15 cellular contexts compared by ENCODE assay signal in genomic region chr12:89575405-89575804, GRCh38.
"Had no signal": no experiment of that assay in that cellular context is flagged by ENCODE, and none has a peak within 500 bp of the region (broad histone marks: within the 10 kb centered on the region; RNA-seq: fewer than 3 reads in every experiment).

No MANE protein-coding gene starts in this region.

- H3K4me1 Mint-ChIP-seq: activated naive CD8-positive, alpha-beta T cell treated with anti-CD3 and anti-CD28 coated beads, Interleukin-2, amount 10 ng/mL, durations not matched to agents 7 days and 5 days had no signal

- H3K27ac Mint-ChIP-seq: activated CD4-positive, alpha-beta memory T cell treated with anti-CD3 and anti-CD28 coated beads, Interleukin-2, amount 10 ng/mL, durations not matched to agents 7 days and 5 days; activated naive CD8-positive, alpha-beta T cell treated with anti-CD3 and anti-CD28 coated beads, Interleukin-2, amount 10 ng/mL, durations not matched to agents 7 days and 5 days; stimulated activated memory B cell treated with anti-CD40 and anti-IgM and Interleukin-4, amounts not matched to agents 10 μg/mL and 1 μg/mL and 100 μg/mL, for 72 hours had no signal

- H3K9me3 Mint-ChIP-seq: activated CD4-positive, alpha-beta memory T cell treated with anti-CD3 and anti-CD28 coated beads, Interleukin-2, amount 10 ng/mL, durations not matched to agents 7 days and 5 days; activated naive CD8-positive, alpha-beta T cell treated with anti-CD3 and anti-CD28 coated beads, Interleukin-2, amount 10 ng/mL, durations not matched to agents 7 days and 5 days; nephron progenitor cell; stimulated activated memory B cell treated with anti-CD40 and anti-IgM and Interleukin-4, amounts not matched to agents 10 μg/mL and 1 μg/mL and 100 μg/mL, for 72 hours had no signal

- H3K9me3 ChIP-seq: esophagus muscularis mucosa, spleen, transverse colon had no signal

- H3K4me3 ChIP-seq: esophagus muscularis mucosa, spleen, transverse colon had no signal

- H3K36me3 ChIP-seq: esophagus muscularis mucosa, spleen, transverse colon had no signal

- FAIRE-seq: islet of Langerhans had no signal

- H3K36me3 Mint-ChIP-seq: activated naive CD8-positive, alpha-beta T cell treated with anti-CD3 and anti-CD28 coated beads, Interleukin-2, amount 10 ng/mL, durations not matched to agents 7 days and 5 days; stimulated activated memory B cell treated with anti-CD40 and anti-IgM and Interleukin-4, amounts not matched to agents 10 μg/mL and 1 μg/mL and 100 μg/mL, for 72 hours had no signal

- H3K27me3 ChIP-seq: esophagus muscularis mucosa, foreskin keratinocyte, spleen, transverse colon had no signal

- H3K4me1 ChIP-seq: transverse colon had no signal

- H3K27ac ChIP-seq: esophagus muscularis mucosa, foreskin keratinocyte, transverse colon had no signal

- DNase-seq: activated CD4-positive, alpha-beta memory T cell treated with anti-CD3 and anti-CD28 coated beads, Interleukin-2, amount 10 ng/mL, durations not matched to agents 7 days and 5 days; activated CD4-positive, alpha-beta T cell treated with anti-CD3 and anti-CD28 coated beads for 1 hour; activated gamma-delta T cell treated with Interleukin-2 at 50 U/mL for 16 hours; activated naive CD8-positive, alpha-beta T cell treated with anti-CD3 and anti-CD28 coated beads, Interleukin-2, amount 10 ng/mL, durations not matched to agents 7 days and 5 days; activated T-cell treated with anti-CD3 and anti-CD28 coated beads, Interleukin-2, amount 50 U/mL, for 48 hours; aorta; foreskin keratinocyte; nephron progenitor cell; spleen; stimulated activated CD4-positive, alpha-beta T cell treated with anti-CD3 and anti-CD28 coated beads, Interleukin-1b, Interleukin-23, amount 100 ng/mL, for 48 hours; T-helper 9 cell; transverse colon had no signal

- H3K4me3 Mint-ChIP-seq: activated CD4-positive, alpha-beta memory T cell treated with anti-CD3 and anti-CD28 coated beads, Interleukin-2, amount 10 ng/mL, durations not matched to agents 7 days and 5 days; activated naive CD8-positive, alpha-beta T cell treated with anti-CD3 and anti-CD28 coated beads, Interleukin-2, amount 10 ng/mL, durations not matched to agents 7 days and 5 days; nephron progenitor cell; stimulated activated memory B cell treated with anti-CD40 and anti-IgM and Interleukin-4, amounts not matched to agents 10 μg/mL and 1 μg/mL and 100 μg/mL, for 72 hours had no signal

- ATAC-seq: foreskin keratinocyte; stimulated activated memory B cell treated with anti-CD40 and anti-IgM and Interleukin-4, amounts not matched to agents 10 μg/mL and 1 μg/mL and 100 μg/mL, for 72 hours had no signal

- H3K27me3 Mint-ChIP-seq: activated CD4-positive, alpha-beta memory T cell treated with anti-CD3 and anti-CD28 coated beads, Interleukin-2, amount 10 ng/mL, durations not matched to agents 7 days and 5 days; activated naive CD8-positive, alpha-beta T cell treated with anti-CD3 and anti-CD28 coated beads, Interleukin-2, amount 10 ng/mL, durations not matched to agents 7 days and 5 days; stimulated activated memory B cell treated with anti-CD40 and anti-IgM and Interleukin-4, amounts not matched to agents 10 μg/mL and 1 μg/mL and 100 μg/mL, for 72 hours had no signal
